26 cellular contexts compared by ENCODE assay signal in genomic region chr18:61619783-61620182, GRCh38.
"Had no signal": no experiment of that assay in that cellular context is flagged by ENCODE, and none has a peak within 500 bp of the region (broad histone marks: within the 10 kb centered on the region; RNA-seq: fewer than 3 reads in every experiment).

No MANE protein-coding gene starts in this region.

- H3K4me2 ChIP-seq: hepatocyte had no signal

- H3K27me3 ChIP-seq: colonic mucosa, esophagus squamous epithelium, foreskin keratinocyte, gastroesophageal sphincter, heart left ventricle, hepatocyte, left lung had no signal

- DNase-seq: colonic mucosa; cortex of kidney; effector CD8-positive, alpha-beta T cell; effector memory CD8-positive, alpha-beta T cell; endodermal cell; erythroblast; esophagus squamous epithelium; foreskin keratinocyte; heart left ventricle; hypothalamus; immature natural killer cell; islet precursor cell; kidney; kidney glomerular epithelial cell; left colon; left lung; lower lobe of right lung; mesenchymal stem cell; mucosa of descending colon; naive B cell had no signal

- H2AFZ ChIP-seq: hepatocyte had no signal

- ATAC-seq: effector memory CD8-positive, alpha-beta T cell; esophagus mucosa; foreskin keratinocyte; gastroesophageal sphincter; heart left ventricle; left colon; left lung; lower lobe of right lung; mucosa of descending colon had no signal

- H3K4me1 ChIP-seq: colonic mucosa, esophagus squamous epithelium, gastroesophageal sphincter, heart left ventricle, left lung, lower lobe of right lung had no signal

- H3K4me3 ChIP-seq: colonic mucosa, esophagus squamous epithelium, gastroesophageal sphincter, heart left ventricle, hepatocyte, left lung, lower lobe of right lung, mucosa of descending colon had no signal

- H3K9me3 ChIP-seq: colonic mucosa, esophagus squamous epithelium, left lung, lower lobe of right lung, mucosa of descending colon had no signal

- H3K79me2 ChIP-seq: hepatocyte had no signal

- H3K27ac ChIP-seq: colonic mucosa, epithelial cell of prostate, esophagus squamous epithelium, foreskin keratinocyte, gastroesophageal sphincter, heart left ventricle, hepatocyte, left lung, lower lobe of right lung had no signal

- H3K36me3 ChIP-seq: colonic mucosa, esophagus squamous epithelium, gastroesophageal sphincter, heart left ventricle, left lung, lower lobe of right lung had no signal

- FAIRE-seq: endometrium, frontal cortex, kidney had no signal
